Comparison of ENCODE assay signal across 8 cellular contexts in genomic region chr19:16325671-16326400, GRCh38. TPM values are rescaled to one million over a fixed set of nuclear protein-coding genes. Genes with fewer than 3 reads are reported as not detected.
DNase-seq lines count a peak whose midpoint lies in the region; ATAC-seq and TF ChIP-seq lines count a peak whose summit lies in the region.

No MANE protein-coding gene starts in this region.

- peak overlapping the region in 58 of 59 donors; percentile 9 to 76 (median 59) for H3K4me3 ChIP-seq in dorsolateral prefrontal cortex
- H3K4me3 ChIP-seq in mucosa of stomach (ENCODE audit: low read length), result peak overlapping the region; percentile 87
- peak overlapping the region in 2 of 3 donors; percentile 27 to 89 for H3K4me3 ChIP-seq in thyroid gland (replicated peaks in 1 of 3)

- H3K27me3 ChIP-seq in dorsolateral prefrontal cortex (peaks cover 0 to 11% (median 0%) of the 10 kb centered on the region in 45 donors), mucosa of stomach (ENCODE audit: control insufficient read depth, insufficient read depth, low read length) (no peaks in the 10 kb centered on the region), thyroid gland (no peaks in the 10 kb centered on the region)

- H3K36me3 ChIP-seq in mucosa of stomach (ENCODE audit: control insufficient read depth, insufficient read depth, low read length), result peaks cover 30% of the 10 kb centered on the region
- H3K36me3 ChIP-seq in thyroid gland, result peaks cover 19 to 26% of the 10 kb centered on the region in 2 donors

- intact Hi-C loops in dorsolateral prefrontal cortex (cut with DNase I) (loop anchor here in 1 of 2 donors (5.0 kb wide), 2 partner anchors 44 to 74 kb away; no protein-coding TSS in a partner anchor), thyroid gland (cut with DNase I) (loop anchor here (5.0 kb wide), 1 partner anchor 56 kb away; no protein-coding TSS in a partner anchor)

- peak; percentile 40 for DNase-seq in NCI-H2029 (lab: John Stamatoyannopoulos, UW)
- DNase-seq in NCI-H2029 treated with DMSO at 0.1 percent for 48 hours (lab: John Stamatoyannopoulos, UW), result no peak
- peak; percentile 44 for DNase-seq in T-helper 9 cell
- DNase-seq in dorsolateral prefrontal cortex, result peak in 4 of 10 donors; percentile 9 to 69 (median 32)
- peak; percentile 40 for DNase-seq in thyroid gland
- no peak for DNase-seq in erythroblast (lab: John Stamatoyannopoulos, UW)

- peak overlapping the region in 51 of 59 donors; percentile 15 to 92 (median 79) for H3K27ac ChIP-seq in dorsolateral prefrontal cortex
- H3K27ac ChIP-seq in thyroid gland, result peak overlapping the region; percentile 78 to 88 (median 80)

- H3K4me1 ChIP-seq in mucosa of stomach (ENCODE audit: control insufficient read depth, insufficient read depth, low read length) (peaks cover 39% of the 10 kb centered on the region), thyroid gland (peaks cover 0 to 50% of the 10 kb centered on the region in 2 donors)

- WGBS in thyroid gland, 2 donors, result 9 to 10% methylated on average over 13 to 29 of the region's 76 CpGs

- no peak for TF ChIP-seq POLR2A in thyroid gland (IDR thresholded peaks at IDR 0.05)
- no peak for TF ChIP-seq POLR2A in erythroblast (IDR thresholded peaks at IDR 0.05; ENCODE audit: low read length)

- TF ChIP-seq CTCF in dorsolateral prefrontal cortex (IDR thresholded peaks at IDR 0.05 in 54 of 56, conservative IDR thresholded peaks at IDR 0.05 in 2 of 56; ENCODE audit: low read depth in 1 of 56, partially characterized antibody in 56 of 56) (no peak), thyroid gland (IDR thresholded peaks at IDR 0.05) (peak in 1 of 6 experiments; percentile 2)

- H3K9me3 ChIP-seq in mucosa of stomach (ENCODE audit: control insufficient read depth, low read length) (no peaks in the 10 kb centered on the region), thyroid gland (no peaks in the 10 kb centered on the region)

- ATAC-seq in GM19023 (IDR thresholded peaks at IDR 0.05; ENCODE audit: unreplicated experiment), result no peak

- H3K9ac ChIP-seq in mucosa of stomach (ENCODE audit: low read length), result peak overlapping the region; percentile 100

RNA-seq across cellular contexts. Expression of gene KLF2, which starts 1.2 kb away (rescaled TPM):
- total RNA-seq in dorsolateral prefrontal cortex (10 to 100 TPM in 102 of 120 experiments, 1 to 10 TPM in 18; 5.2 to 50.8 (median 15.6) TPM), thyroid gland (10 to 100 TPM in 3 of 4 donors, 1 to 10 TPM in 1; 9.1 to 15.9 (median 14.0) TPM)

Comparison
In these comparisons a context has a peak if more than half of its experiments do, and no peak if none do; other contexts are left out.
1. DNase-seq: peak in NCI-H2029 (single experiment), T-helper 9 cell (single experiment) and thyroid gland (2 of 2); none in NCI-H2029 treated with DMSO at 0.1 percent for 48 hours (single experiment) and erythroblast (0 of 2).
2. Peak in every context shown above with its lines, with median percentiles within 50 percentile points of each other: H3K4me3 ChIP-seq.